Comparison of ENCODE assay signal across 8 cellular contexts in the genomic region with DNA sequence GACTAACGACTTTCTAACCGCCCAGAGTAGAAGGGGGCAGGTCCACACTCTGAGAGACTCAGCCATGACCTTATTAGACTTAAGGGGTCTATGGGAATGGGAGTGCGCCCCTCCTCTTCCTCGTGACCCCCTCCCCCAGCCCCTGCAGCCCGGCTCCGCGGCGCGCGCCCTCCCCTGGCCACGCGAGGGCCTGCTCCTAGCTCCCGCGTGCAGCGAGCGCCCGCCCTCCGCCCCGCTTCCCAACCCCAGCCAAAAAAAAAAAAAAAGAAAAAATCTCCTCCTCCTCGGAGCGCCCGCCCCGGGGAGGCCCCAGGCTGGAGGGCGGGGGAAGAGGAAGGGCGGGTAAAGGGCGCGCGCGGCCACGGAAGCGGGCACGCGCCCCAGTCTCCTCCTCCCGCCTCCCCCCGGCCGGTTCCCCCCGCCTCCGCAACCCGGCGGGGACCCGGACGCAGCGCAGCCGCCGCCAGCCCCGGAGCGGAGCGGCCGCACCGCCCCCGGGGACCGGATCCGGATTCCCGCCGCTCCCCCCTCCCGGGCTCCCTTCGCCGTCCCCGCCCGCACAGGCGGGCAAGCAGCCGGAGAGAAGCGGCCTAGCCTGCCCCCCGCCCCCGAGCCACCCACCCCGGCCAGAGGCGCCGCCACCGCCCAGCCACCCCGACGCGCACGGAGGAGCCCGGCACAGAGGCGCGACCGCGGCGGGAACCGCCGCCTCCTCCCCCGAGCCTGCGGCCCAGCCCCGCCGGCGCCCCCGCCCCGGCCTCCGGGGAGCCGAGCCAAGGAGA. TPM values are rescaled to one million over a fixed set of nuclear protein-coding genes. Genes with fewer than 3 reads are reported as not detected.
DNase-seq lines count a peak whose midpoint lies in the region; ATAC-seq and TF ChIP-seq lines count a peak whose summit lies in the region.

No MANE protein-coding gene starts in this region.

- TF ChIP-seq CTCF in AG04450 (IDR thresholded peaks at IDR 0.05; ENCODE audit: low read depth, low read length) (peak; percentile 52), coronary artery (IDR thresholded peaks at IDR 0.05) (peak; percentile 16), left lung (IDR thresholded peaks at IDR 0.05) (peak; percentile 45 to 78)

- ATAC-seq in HG03354 (IDR thresholded peaks at IDR 0.05; ENCODE audit: poor library complexity, severe bottlenecking, unreplicated experiment) (peak; percentile 36), left lung (peak; percentile 75)

- H3K27ac ChIP-seq in AG04450 (ENCODE audit: low read depth, low read length), result peak overlapping the region; percentile 47
- H3K27ac ChIP-seq in coronary artery, result peak overlapping the region; percentile 98
- H3K27ac ChIP-seq in left lung, result peak overlapping the region; percentile 96 to 97

- DNase-seq in AG04450 (ENCODE audit: low read depth, low spot score) (peak; percentile 75), NCI-H510A (lab: John Stamatoyannopoulos, UW) (peak; percentile 84), coronary artery (ENCODE audit: low spot score) (peak; percentile 85), left lung (peak; percentile 92 to 97)
- DNase-seq in activated CD4-positive, alpha-beta T cell treated with anti-CD3 and anti-CD28 coated beads for 48 hours, result peak; percentile 90
- peak; percentile 86 for DNase-seq in stimulated activated CD4-positive, alpha-beta T cell treated with anti-CD3 and anti-CD28 coated beads, Interleukin-2, amount 100 ng/mL, for 24 hours

- H3K36me3 ChIP-seq in left lung, result peaks cover 0 to 39% of the 10 kb centered on the region in 2 donors

- H3K4me3 ChIP-seq in AG04450 (ENCODE audit: low read depth, low read length) (peak overlapping the region; percentile 83), coronary artery (peak overlapping the region; percentile 89), left lung (peak overlapping the region; percentile 67 to 80)

- POLR2A ChIA-PET in AG04450 (lab: Yijun Ruan, JAX), result interaction anchor here (0.6 to 1.7 kb wide), 7 partner anchors 14 to 1085 kb away, joined by 3 to 8 read pairs (median 4); a partner anchor contains a TSS

- in situ Hi-C loops in GM18951 (cut with MboI; ENCODE audit: low sequenced_read_pairs, unreplicated experiment), result loop anchor here (25.0 kb wide), 1 partner anchor 294 kb away; a partner anchor contains a TSS

- CTCF ChIA-PET in AG04450 (lab: Charles Lee), result interaction anchor here (0.6 to 1.6 kb wide), 5 partner anchors 9 to 493 kb away, joined by 3 to 11 read pairs (median 4); no protein-coding TSS in a partner anchor

- H3K27me3 ChIP-seq in AG04450 (ENCODE audit: control insufficient read depth, insufficient read depth, low read length) (no peaks in the 10 kb centered on the region), left lung (no peaks in the 10 kb centered on the region)

- peaks cover 24 to 52% of the 10 kb centered on the region in 2 donors for H3K4me1 ChIP-seq in left lung

- H3K9me3 ChIP-seq in AG04450 (ENCODE audit: control insufficient read depth, insufficient read depth, low read length), result no peaks in the 10 kb centered on the region; the same call in 1 of the 2 replicates
- H3K9me3 ChIP-seq in left lung, result no peaks in the 10 kb centered on the region

- peak; percentile 54 for TF ChIP-seq POLR2A in GM18951 (IDR thresholded peaks at IDR 0.05; ENCODE audit: extremely low read depth, insufficient read depth, insufficient read length)

- intact Hi-C loops in left lung (cut with DNase I), result loop anchor here in 1 of 2 donors (10.0 kb wide), 1 partner anchor 106 kb away; a partner anchor contains a TSS

RNA-seq across cellular contexts. Expression of a gene that starts 0.9 kb away (rescaled TPM):
- 26.6 and 30.0 TPM in 2 replicates for polyA plus RNA-seq in AG04450 (2011; rRNA removed)
- polyA minus RNA-seq in AG04450 (2011; rRNA and poly(A)+ RNA removed), result 28.6 and 31.2 TPM in 2 replicates
- total RNA-seq in left lung, result 10 to 100 TPM; 65.5 to 66.9 TPM

RNA-seq across cellular contexts. Expression of a gene that starts 18.9 kb away (rescaled TPM):
- 44.1 and 51.6 TPM in 2 replicates for polyA plus RNA-seq in AG04450 (2011; rRNA removed)
- 41.8 and 45.1 TPM in 2 replicates for polyA minus RNA-seq in AG04450 (2011; rRNA and poly(A)+ RNA removed)
- 10 to 100 TPM; 51.3 to 81.8 TPM for total RNA-seq in left lung

RNA-seq across cellular contexts. Expression of a gene that starts 31.8 kb away (rescaled TPM):
- polyA plus RNA-seq in AG04450 (2011; rRNA removed), result 34.3 and 37.1 TPM in 2 replicates
- polyA minus RNA-seq in AG04450 (2011; rRNA and poly(A)+ RNA removed), result 22.6 and 32.5 TPM in 2 replicates
- 10 to 100 TPM; 33.6 to 41.8 TPM for total RNA-seq in left lung

RNA-seq across cellular contexts. Expression of a gene that starts 48.0 kb away (rescaled TPM):
- not detected in 2 replicates for polyA plus RNA-seq in AG04450 (2011; rRNA removed)
- polyA minus RNA-seq in AG04450 (2011; rRNA and poly(A)+ RNA removed), result not detected in 2 replicates
- not detected for total RNA-seq in left lung

RNA-seq across cellular contexts. Expression of a gene that starts 49.4 kb away (rescaled TPM):
- not detected in 2 replicates for polyA plus RNA-seq in AG04450 (2011; rRNA removed)
- polyA minus RNA-seq in AG04450 (2011; rRNA and poly(A)+ RNA removed), result not detected in 2 replicates
- total RNA-seq in left lung, result 1 to 10 TPM in 1 of 2 donors, under 1 TPM in 1; 0.58 to 1.4 TPM

Comparison
In these comparisons a context has a peak if more than half of its experiments do, and no peak if none do; other contexts are left out.
1. Peak in every context shown above with its lines: DNase-seq, ATAC-seq, H3K4me3 ChIP-seq and H3K27ac ChIP-seq.
2. H3K27ac ChIP-seq: peak in every context shown above with its lines; median percentile 98 in coronary artery; 96 in left lung; 47 in AG04450.